Comparison of ENCODE assay signal across 1 cellular context in the genomic region with DNA sequence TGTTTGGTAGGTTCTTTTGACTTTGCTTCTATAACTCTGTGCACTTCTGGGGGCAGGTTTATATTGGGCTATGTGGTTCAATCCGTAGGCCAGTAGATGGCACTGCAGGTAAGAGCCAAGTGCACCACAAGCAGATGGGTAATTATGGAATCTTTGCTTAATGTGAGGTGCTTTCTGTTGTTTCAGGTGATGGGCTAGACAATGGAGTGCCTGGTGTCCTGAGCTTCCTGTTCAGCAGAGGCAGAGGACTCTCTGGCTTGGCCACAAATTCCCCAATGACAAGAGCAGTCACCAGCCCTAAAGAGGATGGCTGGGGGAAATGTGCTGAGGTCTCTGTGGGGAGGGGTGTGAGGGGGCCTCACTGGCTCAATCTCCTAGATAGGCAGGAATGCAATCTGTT.
TF ChIP-seq lines count a peak whose summit lies in the region.

No MANE protein-coding gene starts in this region.

TF ChIP-seq in H1, 55 proteins besides CTCF, POLR2A, EP300 and RAD21:
- TF ChIP-seq JUN (IDR thresholded peaks at IDR 0.05; ENCODE audit: low read depth, low read length) (no peak), TEAD4 (IDR thresholded peaks at IDR 0.05; ENCODE audit: low read depth, low read length) (0 out of 2 replicates have a peak, but pooled peaks have one; percentile 35)
- TF ChIP-seq, protein P1, sequence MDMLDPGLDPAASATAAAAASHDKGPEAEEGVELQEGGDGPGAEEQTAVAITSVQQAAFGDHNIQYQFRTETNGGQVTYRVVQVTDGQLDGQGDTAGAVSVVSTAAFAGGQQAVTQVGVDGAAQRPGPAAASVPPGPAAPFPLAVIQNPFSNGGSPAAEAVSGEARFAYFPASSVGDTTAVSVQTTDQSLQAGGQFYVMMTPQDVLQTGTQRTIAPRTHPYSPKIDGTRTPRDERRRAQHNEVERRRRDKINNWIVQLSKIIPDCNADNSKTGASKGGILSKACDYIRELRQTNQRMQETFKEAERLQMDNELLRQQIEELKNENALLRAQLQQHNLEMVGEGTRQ (IDR thresholded peaks at IDR 0.05; ENCODE audit: low read length) = no peak
